Comparison of ENCODE assay signal across 8 cellular contexts in the genomic region with DNA sequence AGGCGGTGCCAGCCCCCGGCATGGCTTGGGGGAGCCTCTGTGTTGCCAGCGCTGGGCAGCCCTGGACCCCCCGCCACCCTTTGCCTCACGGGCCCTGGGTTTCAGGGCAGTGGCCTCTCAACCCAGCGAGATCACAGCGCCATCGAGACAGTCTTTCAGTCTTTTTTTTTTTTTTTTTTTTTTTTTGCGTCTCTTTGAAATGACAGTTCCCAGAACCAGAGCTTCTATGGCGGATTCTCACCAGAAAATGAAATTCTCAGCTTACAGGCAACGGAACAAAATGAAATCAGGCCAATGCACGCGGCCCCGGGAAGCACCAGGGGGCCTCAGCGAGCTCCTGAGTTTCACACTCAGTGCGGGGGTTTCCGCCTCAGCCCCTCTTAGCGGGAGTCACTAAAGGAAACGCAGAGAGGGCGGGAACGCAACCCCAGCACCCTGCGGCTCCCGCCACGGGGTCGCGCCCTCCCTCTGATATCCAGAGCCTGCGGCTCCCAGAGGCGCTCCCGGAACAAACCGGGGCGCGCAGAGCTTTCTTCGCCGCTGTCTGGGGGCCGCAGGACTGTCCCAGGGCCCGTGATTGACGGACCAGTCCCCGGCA. TPM values are rescaled to one million over a fixed set of nuclear protein-coding genes. Genes with fewer than 3 reads are reported as not detected.
DNase-seq lines count a peak whose midpoint lies in the region; ATAC-seq, FAIRE-seq and TF ChIP-seq lines count a peak whose summit lies in the region.

No MANE protein-coding gene starts in this region.

- H3K27ac Mint-ChIP-seq in activated naive CD4-positive, alpha-beta T cell treated with anti-CD3 and anti-CD28 coated beads, Interleukin-2, amount 50 U/mL, for 72 hours = peak overlapping the region; percentile 81 to 82

- H3K4me3 ChIP-seq in pancreas (peak overlapping the region; percentile 28 to 50 (median 44)), thymus (ENCODE audit: low read length) (peak overlapping the region; percentile 58)

- peak; percentile 72 to 84 for ATAC-seq in activated naive CD4-positive, alpha-beta T cell treated with anti-CD3 and anti-CD28 coated beads, Interleukin-2, amount 50 U/mL, for 72 hours
- ATAC-seq in pancreas (peak; percentile 71 to 78 (median 76)), HG02759 (IDR thresholded peaks at IDR 0.05; ENCODE audit: unreplicated experiment) (no peak)

- H3K27me3 ChIP-seq in pancreas (peaks cover 0 to 4% (median 0%) of the 10 kb centered on the region in 4 donors), thymus (ENCODE audit: control insufficient read depth, insufficient read depth) (peaks cover 42% of the 10 kb centered on the region)

- intact Hi-C loops in head of caudate nucleus (cut with DNase I) (no loop called here), pancreas (cut with DNase I) (loop anchor here in 1 of 3 donors (10.0 kb wide), 1 partner anchor 59 kb away; no protein-coding TSS in a partner anchor)

- no peaks in the 10 kb centered on the region for H3K9me3 Mint-ChIP-seq in activated naive CD4-positive, alpha-beta T cell treated with anti-CD3 and anti-CD28 coated beads, Interleukin-2, amount 50 U/mL, for 72 hours

- peak in 3 of 4 donors; percentile 45 to 64 (median 52) for TF ChIP-seq CTCF in pancreas (IDR thresholded peaks at IDR 0.05)

- H3K27ac ChIP-seq in pancreas (peak overlapping the region; percentile 9 to 66 (median 56)), thymus (ENCODE audit: low read depth) (peak overlapping the region; percentile 81)

- H3K9me3 ChIP-seq in pancreas (no peaks in the 10 kb centered on the region), thymus (ENCODE audit: control insufficient read depth) (no peaks in the 10 kb centered on the region)

- no peak for FAIRE-seq in pancreas (lab: Jason Lieb, UNC)

- WGBS in pancreas, 2 donors = 2% methylated on average over 38 of the region's 38 CpGs
- under 1% methylated on average over 38 of the region's 38 CpGs for WGBS in thymus

- H3K36me3 Mint-ChIP-seq in activated naive CD4-positive, alpha-beta T cell treated with anti-CD3 and anti-CD28 coated beads, Interleukin-2, amount 50 U/mL, for 72 hours = no peaks in the 10 kb centered on the region

- peak; percentile 82 for DNase-seq in EH (ENCODE audit: low read depth)
- peak; percentile 96 for DNase-seq in HuH-7 (ENCODE audit: low spot score)
- DNase-seq in SK-N-DZ (ENCODE audit: low spot score) = peak; percentile 87
- peak; percentile 75 to 80 for DNase-seq in activated naive CD4-positive, alpha-beta T cell treated with anti-CD3 and anti-CD28 coated beads, Interleukin-2, amount 50 U/mL, for 72 hours (ENCODE audit: low spot score in 2 of 2)
- peak; percentile 46 to 87 (median 68) for DNase-seq in head of caudate nucleus
- DNase-seq in pancreas = peak in 5 of 6 donors; percentile 61 to 84 (median 73)

- no peaks in the 10 kb centered on the region for H3K36me3 ChIP-seq in pancreas
- H3K36me3 ChIP-seq in thymus (ENCODE audit: control insufficient read depth, insufficient read depth) = no peaks in the 10 kb centered on the region

- H3K4me1 ChIP-seq in pancreas (peaks cover 0 to 7% (median 0%) of the 10 kb centered on the region in 3 donors), thymus (ENCODE audit: control insufficient read depth, insufficient read depth, low read length) (peaks cover 11% of the 10 kb centered on the region)

RNA-seq across cellular contexts. Expression of gene COL6A1, which starts 8.0 kb away (rescaled TPM):
- polyA plus RNA-seq in SK-N-DZ (2014; cell fraction: cytosol; rRNA removed) = 58.6 and 64.7 TPM in 2 replicates
- polyA plus RNA-seq in SK-N-DZ (2014; cell fraction: nucleus; rRNA removed) = 367 and 476 TPM in 2 replicates
- total RNA-seq in activated naive CD4-positive, alpha-beta T cell treated with anti-CD3 and anti-CD28 coated beads, Interleukin-2, amount 50 U/mL, for 72 hours = 1 to 10 TPM; 2.0 to 4.7 TPM
- total RNA-seq in pancreas = 100 to 1,000 TPM in 1 of 6 donors, 10 to 100 TPM in 5; 22.9 to 101 (median 41.9) TPM
- 100 to 1,000 TPM in 1 of 2 donors, 10 to 100 TPM in 1; 97.4 to 131 TPM for polyA plus RNA-seq in pancreas
- polyA plus RNA-seq in thymus = 115 TPM

Comparison
In these comparisons a context has a peak if more than half of its experiments do, and no peak if none do; other contexts are left out.
1. RNA of gene COL6A1, which starts 8.0 kb away (total RNA-seq): 22.9 to 101 TPM in pancreas; 2.0 to 4.7 TPM in activated naive CD4-positive, alpha-beta T cell treated with anti-CD3 and anti-CD28 coated beads, Interleukin-2, amount 50 U/mL, for 72 hours; every median in the first group is over 4 times any median in the second.
2. Peak in every context shown above with its lines, with median percentiles within 50 percentile points of each other: DNase-seq.